In genomic region chr10:108064856-108065255, GRCh38 we compare ENCODE assay signal across 22 cellular contexts.
"Had no signal": no experiment of that assay in that cellular context is flagged by ENCODE, and none has a peak within 500 bp of the region (broad histone marks: within the 10 kb centered on the region; RNA-seq: fewer than 3 reads in every experiment).

No MANE protein-coding gene starts in this region.

- H3K79me2 ChIP-seq: parathyroid adenoma had no signal

- H3K9me3 ChIP-seq: esophagus squamous epithelium, lower lobe of right lung, sigmoid colon, stomach, thyroid gland had no signal

- H3K27me3 Mint-ChIP-seq: memory B cell, progenitor cell of endocrine pancreas had no signal

- H3K4me3 Mint-ChIP-seq: immature natural killer cell; memory B cell; natural killer cell; stimulated activated effector memory CD8-positive, alpha-beta T cell treated with anti-CD3 and anti-CD28 coated beads, Interleukin-12 subunit alpha, Interleukin-12 subunit beta, amount 100 ng/mL, for 72 hours had no signal

- H3K36me3 ChIP-seq: esophagus squamous epithelium, lower lobe of right lung, sigmoid colon, stomach, thyroid gland had no signal

- H3K27ac ChIP-seq: coronary artery, esophagus squamous epithelium, lower lobe of right lung, parathyroid adenoma, sigmoid colon, stomach, thyroid gland had no signal

- H2AFZ ChIP-seq: parathyroid adenoma had no signal

- H3K4me3 ChIP-seq: coronary artery, esophagus squamous epithelium, lower lobe of right lung, sigmoid colon, stomach, thyroid gland had no signal

- H3K9ac ChIP-seq: parathyroid adenoma had no signal

- H3K27me3 ChIP-seq: esophagus squamous epithelium, sigmoid colon, stomach, thyroid gland had no signal

- DNase-seq: dermis blood vessel endothelial cell; effector memory CD4-positive, alpha-beta T cell; erythroblast; esophagus squamous epithelium; immature natural killer cell; islet precursor cell; left ventricle myocardium superior; lower lobe of right lung; natural killer cell; right cardiac atrium; sigmoid colon; stimulated activated CD4-positive, alpha-beta T cell treated with anti-CD3 and anti-CD28 coated beads, Interleukin-2, amount 100 ng/mL, for 24 hours; stimulated activated CD4-positive, alpha-beta T cell treated with anti-CD3 and anti-CD28 coated beads, Interleukin-4, amount 100 ng/mL, for 24 hours; stimulated activated naive CD4-positive, alpha-beta T cell treated with Interleukin-2 at 50 U/mL for 16 hours; stomach; thyroid gland; trophoblast cell had no signal

- H3K4me1 Mint-ChIP-seq: immature natural killer cell; memory B cell; natural killer cell; stimulated activated effector memory CD8-positive, alpha-beta T cell treated with anti-CD3 and anti-CD28 coated beads, Interleukin-12 subunit alpha, Interleukin-12 subunit beta, amount 100 ng/mL, for 72 hours had no signal

- H3K27ac Mint-ChIP-seq: immature natural killer cell; memory B cell; natural killer cell; progenitor cell of endocrine pancreas; stimulated activated effector memory CD8-positive, alpha-beta T cell treated with anti-CD3 and anti-CD28 coated beads, Interleukin-12 subunit alpha, Interleukin-12 subunit beta, amount 100 ng/mL, for 72 hours had no signal

- H3K4me1 ChIP-seq: esophagus squamous epithelium, lower lobe of right lung, parathyroid adenoma, sigmoid colon, stomach, thyroid gland had no signal

- H3K36me3 Mint-ChIP-seq: immature natural killer cell; memory B cell; natural killer cell; stimulated activated effector memory CD8-positive, alpha-beta T cell treated with anti-CD3 and anti-CD28 coated beads, Interleukin-12 subunit alpha, Interleukin-12 subunit beta, amount 100 ng/mL, for 72 hours had no signal
